17 cellular contexts compared by ENCODE assay signal in the genomic region with DNA sequence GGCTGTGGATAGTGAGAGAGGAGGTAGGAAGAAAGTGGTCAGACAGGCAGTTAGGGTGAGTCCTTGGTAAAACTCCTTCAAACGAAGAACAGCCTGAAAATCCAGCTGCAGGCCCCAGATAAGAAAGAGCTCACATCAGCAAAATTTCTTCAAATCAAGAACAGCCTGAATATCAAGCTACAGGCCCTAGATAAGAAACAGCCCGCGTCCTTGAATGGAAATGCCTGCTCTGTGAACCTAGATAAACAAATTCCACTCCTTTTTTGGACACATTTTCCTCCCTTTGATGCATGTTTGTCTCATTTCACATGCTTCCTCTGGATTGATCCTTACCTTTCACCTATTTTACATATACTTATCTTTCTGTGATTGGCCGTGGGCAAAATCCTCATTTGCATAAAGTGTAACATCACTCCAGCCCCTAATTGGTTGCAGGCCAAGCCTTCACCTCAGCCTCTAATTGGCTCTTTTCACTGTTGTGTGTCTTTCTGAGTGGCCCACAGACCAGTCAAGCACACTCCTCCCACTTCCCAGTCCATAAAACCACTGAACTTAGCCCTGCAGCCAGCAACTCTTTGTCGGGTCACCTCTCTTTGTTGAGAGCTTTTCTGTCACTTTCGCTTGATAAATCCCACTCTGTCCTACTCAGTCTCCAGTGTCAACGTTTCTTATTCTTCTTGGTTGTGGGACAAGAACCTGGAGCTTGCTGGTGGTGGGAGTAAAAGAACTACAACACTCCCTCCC. TPM values are rescaled to one million over a fixed set of nuclear protein-coding genes. Genes with fewer than 3 reads are reported as not detected.
DNase-seq lines count a peak whose midpoint lies in the region; ATAC-seq and TF ChIP-seq lines count a peak whose summit lies in the region.
"Had no signal": no experiment of that assay in that cellular context is flagged by ENCODE, and none has a peak within 500 bp of the region (broad histone marks: within the 10 kb centered on the region; RNA-seq: fewer than 3 reads in every experiment).

No MANE protein-coding gene starts in this region.

- H3T11ph ChIP-seq in H9 (ENCODE audit: low read length): no peak overlapping the region

- H3K79me2 ChIP-seq in H9 (ENCODE audit: insufficient read depth, low read length): no peaks in the 10 kb centered on the region

- no peak overlapping the region for H3K4me3 Mint-ChIP-seq in H9
- H3K4me3 Mint-ChIP-seq: dendritic cell treated with granulocyte-macrophage colony-stimulating factor and Interleukin-4, amounts not matched to agents 40 ng/mL and 50 ng/mL, for 4 days had no signal

- H2AK5ac ChIP-seq in H9 (ENCODE audit: insufficient read length, low read length): no peak overlapping the region

- peak in 1 of 2 donors; percentile 77 for TF ChIP-seq POLR2A in adrenal gland (IDR thresholded peaks at IDR 0.05)

- H2BK15ac ChIP-seq in H9 (ENCODE audit: low read depth, low read length): no peak overlapping the region

- peaks cover 4 to 13% (median 11%) of the 10 kb centered on the region in 3 experiments; a peak in 5 of 7 replicates for H3K36me3 Mint-ChIP-seq in H9 (ENCODE audit: insufficient read depth in 1 of 3, low read depth in 3 of 3)

- WGBS in H9 (ENCODE audit: extremely low coverage, insufficient read length, low lambda C conversion rate): no CpG with 5 or more reads among the region's 7 CpGs
- 22 to 30% (median 27%) methylated on average over 7 of the region's 7 CpGs for WGBS in adrenal gland, 4 donors

- TF ChIP-seq CTCF in H9 (conservative IDR thresholded peaks at IDR 0.05) (no peak), adrenal gland (IDR thresholded peaks at IDR 0.05) (no peak)

- H3K4me3 ChIP-seq in adrenal gland: no peak overlapping the region
- H3K4me3 ChIP-seq: psoas muscle, tibial artery had no signal

- peak; percentile 79 for DNase-seq in H9
- peak; percentile 66 to 88 (median 81) for DNase-seq in adrenal gland
- DNase-seq in left kidney (ENCODE audit: low read depth, low spot score): peak; percentile 36
- DNase-seq in pulmonary artery endothelial cell (ENCODE audit: low read depth, low spot score): peak; percentile 7
- DNase-seq in AG08395 (ENCODE audit: low spot score): no peak
- DNase-seq in AML-193 (lab: John Stamatoyannopoulos, UW): no peak
- DNase-seq: DMS53; NCI-H1417; psoas muscle; stimulated activated CD8-positive, alpha-beta memory T cell treated with anti-CD3 and anti-CD28 coated beads, Interleukin-4, amount 100 ng/mL, for 48 hours; tibial artery had no signal

- H4K20me1 ChIP-seq in H9 (ENCODE audit: control insufficient read depth, insufficient read depth, insufficient read length): no peaks in the 10 kb centered on the region

- H3K27ac Mint-ChIP-seq in H9: peak overlapping the region in 1 of 3 experiments; percentile 55; a peak in 1 of 7 replicates
- H3K27ac Mint-ChIP-seq: dendritic cell treated with granulocyte-macrophage colony-stimulating factor and Interleukin-4, amounts not matched to agents 40 ng/mL and 50 ng/mL, for 4 days had no signal

- H3K27me3 ChIP-seq in H9 (ENCODE audit: insufficient read depth, low read length) (no peaks in the 10 kb centered on the region), adrenal gland (no peaks in the 10 kb centered on the region)
- H3K27me3 ChIP-seq: tibial artery had no signal

- H3K27ac ChIP-seq in H9 (ENCODE audit: insufficient read length, low read depth, low read length) (no peak overlapping the region), adrenal gland (peak overlapping the region; percentile 58 to 88 (median 78))
- H3K27ac ChIP-seq: psoas muscle, tibial artery had no signal

- H4K5ac ChIP-seq in H9 (ENCODE audit: insufficient read length, low read depth, low read length): no peak overlapping the region

- H3K4me1 Mint-ChIP-seq in H9: 0 out of 4 replicates have a peak, but pooled peaks cover 0 to 3% of the 10 kb centered on the region in 2 experiments

- no peaks in the 10 kb centered on the region for H3K79me1 ChIP-seq in H9 (ENCODE audit: insufficient read depth, low read depth, low read length, poor library complexity, severe bottlenecking)

- peaks cover 5% of the 10 kb centered on the region for H3K9me3 ChIP-seq in H9 (ENCODE audit: control insufficient read depth, low read depth, low read length)
- no peaks in the 10 kb centered on the region for H3K9me3 ChIP-seq in adrenal gland (replicated peaks in 1 of 3)
- H3K9me3 ChIP-seq: psoas muscle had no signal

- H2BK12ac ChIP-seq in H9 (ENCODE audit: insufficient read length, low read depth, low read length): no peak overlapping the region

- ATAC-seq in HG02885 (IDR thresholded peaks at IDR 0.05; ENCODE audit: poor library complexity, unreplicated experiment) (no peak), HG02623 (IDR thresholded peaks at IDR 0.05; ENCODE audit: unreplicated experiment) (no peak)
- ATAC-seq: activated CD4-positive, CD25-positive, alpha-beta regulatory T cell treated with anti-CD3 and anti-CD28 coated beads, Interleukin-2, amount 50 U/mL, for 24 hours; Panc1; psoas muscle had no signal

- peaks cover 8 to 15% of the 10 kb centered on the region in 2 experiments; a peak in 4 of 5 replicates for H3K9me3 Mint-ChIP-seq in H9

- intact Hi-C loops in adrenal gland (cut with DNase I): no loop called here

- no peak overlapping the region for H2BK120ac ChIP-seq in H9 (ENCODE audit: low read depth, low read length, poor library complexity, severe bottlenecking)

- no peaks in the 10 kb centered on the region; the same call in 1 of the 2 replicates for H3K27me3 Mint-ChIP-seq in H9 (ENCODE audit: low read depth)

- no peak overlapping the region for H3K4ac ChIP-seq in H9 (ENCODE audit: low read depth, low read length)

- no peak overlapping the region for H3K4me2 ChIP-seq in H9 (ENCODE audit: insufficient read depth, insufficient read length, low read length)

- no peak overlapping the region for H2BK20ac ChIP-seq in H9 (ENCODE audit: low read depth, low read length, poor library complexity, severe bottlenecking)

- H2AFZ ChIP-seq in H9 (ENCODE audit: low read length): no peak overlapping the region

- no peaks in the 10 kb centered on the region for H3K4me1 ChIP-seq in H9 (ENCODE audit: insufficient read depth, low read length)
- H3K4me1 ChIP-seq in adrenal gland (replicated peaks in 1 of 2): peaks cover 11 to 23% of the 10 kb centered on the region in 2 donors
- H3K4me1 ChIP-seq: psoas muscle, tibial artery had no signal

- no peaks in the 10 kb centered on the region for H3K36me3 ChIP-seq in adrenal gland (replicated peaks in 1 of 2)
- H3K36me3 ChIP-seq: tibial artery had no signal

- H3K56ac ChIP-seq in H9 (ENCODE audit: insufficient read length, low read depth, low read length): no peak overlapping the region

- no peak overlapping the region for H3K9ac ChIP-seq in H9 (ENCODE audit: extremely low read depth, insufficient read length, low read length)

- H4K91ac ChIP-seq in H9 (ENCODE audit: insufficient read length, low read depth, low read length): no peak overlapping the region

- H3K23me2 ChIP-seq in H9 (ENCODE audit: insufficient read length, low read depth, low read length, poor library complexity, severe bottlenecking): no peaks in the 10 kb centered on the region

- no peak overlapping the region for H3K23ac ChIP-seq in H9 (ENCODE audit: insufficient read length, low read depth, low read length)

- H3K14ac ChIP-seq in H9 (ENCODE audit: insufficient read depth, low read length): no peak overlapping the region

- no peak overlapping the region for H4K8ac ChIP-seq in H9 (replicated peaks; ENCODE audit: insufficient read length, low read depth, low read length)

- no peak overlapping the region for H3K18ac ChIP-seq in H9 (ENCODE audit: insufficient read length, low read depth, low read length)

- H2BK5ac ChIP-seq in H9 (ENCODE audit: insufficient read length, low read length): no peak overlapping the region

RNA-seq across cellular contexts. Expression of a gene that starts 6.0 kb away (rescaled TPM):
- total RNA-seq in H9 (2021) (not detected in 2 replicates), adrenal gland (100 to 1,000 TPM; 124 to 447 (median 228) TPM), pulmonary artery endothelial cell (not detected in 2 replicates)
- 100 to 1,000 TPM; 152 to 234 (median 221) TPM for polyA plus RNA-seq in adrenal gland
- total RNA-seq: NCI-H460, psoas muscle had no signal
- polyA plus RNA-seq: psoas muscle had no signal

RNA-seq across cellular contexts. Expression of a gene that starts 33.1 kb away (rescaled TPM):
- not detected in 2 replicates for total RNA-seq in H9 (2021)
- not detected for total RNA-seq in adrenal gland
- polyA plus RNA-seq in adrenal gland: not detected
- total RNA-seq in pulmonary artery endothelial cell: not detected in 2 replicates
- total RNA-seq: NCI-H460, psoas muscle had no signal
- polyA plus RNA-seq: psoas muscle had no signal

Comparison
In these comparisons a context has a peak if more than half of its experiments do, and no peak if none do; other contexts are left out.
1. DNase-seq: peak in H9 (single experiment), adrenal gland (7 of 7), left kidney (single experiment) and pulmonary artery endothelial cell (single experiment); none in AG08395 (single experiment) and AML-193 (0 of 2).
2. RNA of a gene that starts 6.0 kb away (total RNA-seq): 124 to 447 TPM in adrenal gland; not detected in H9 and not detected in pulmonary artery endothelial cell; every median in the first group is over 100 times any median in the second.